In the genomic region with DNA sequence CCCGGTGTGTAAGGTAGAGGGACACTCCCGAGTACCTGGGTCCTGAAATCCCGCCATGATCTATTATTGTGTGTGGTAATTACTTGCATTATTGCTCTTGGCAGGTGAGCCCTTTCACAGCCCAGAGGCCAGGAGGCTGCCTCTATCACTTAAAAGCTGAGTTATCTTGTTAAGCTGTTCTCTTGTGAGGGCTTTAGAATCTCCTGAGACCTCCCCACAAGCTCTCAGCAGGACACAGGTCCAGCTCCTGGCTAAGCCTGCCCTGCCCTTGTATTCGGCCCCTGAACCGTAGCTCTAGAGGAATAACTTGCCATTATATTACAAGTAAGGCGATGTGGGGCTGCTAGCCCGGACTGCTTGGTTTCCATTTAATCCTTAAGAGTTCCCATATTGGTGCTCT, we compare ENCODE assay signal across 21 cellular contexts. TPM values are rescaled to one million over a fixed set of nuclear protein-coding genes. Genes with fewer than 3 reads are reported as not detected.
DNase-seq lines count a peak whose midpoint lies in the region; ATAC-seq and TF ChIP-seq lines count a peak whose summit lies in the region.
"Had no signal": no experiment of that assay in that cellular context is flagged by ENCODE, and none has a peak within 500 bp of the region (broad histone marks: within the 10 kb centered on the region; RNA-seq: fewer than 3 reads in every experiment).

No MANE protein-coding gene starts in this region.

- H3K36me3 ChIP-seq in Panc1 (ENCODE audit: control insufficient read depth, insufficient read depth, low read length), result no peaks in the 10 kb centered on the region
- no peaks in the 10 kb centered on the region for H3K36me3 ChIP-seq in fibroblast of lung (ENCODE audit: control insufficient read depth, insufficient read depth, low read length)
- H3K36me3 ChIP-seq in effector memory CD4-positive, alpha-beta T cell (ENCODE audit: control insufficient read depth, insufficient read depth, low read length), result peaks cover 7% of the 10 kb centered on the region
- H3K36me3 ChIP-seq: ovary had no signal

- H3K4me3 ChIP-seq in Panc1 (ENCODE audit: low read depth in 2 of 2, low read length in 2 of 2) (no peak overlapping the region), fibroblast of lung (replicated peaks in 1 of 4; ENCODE audit: control extremely low read depth in 1 of 4, insufficient read depth in 1 of 4, low read depth in 3 of 4, low read length in 4 of 4) (no peak overlapping the region)
- no peak overlapping the region for H3K4me3 ChIP-seq in effector memory CD4-positive, alpha-beta T cell (ENCODE audit: insufficient read depth, low read depth, low read length, poor library complexity, severe bottlenecking)
- H3K4me3 ChIP-seq: ovary had no signal

- H3K4me1 Mint-ChIP-seq in activated naive CD8-positive, alpha-beta T cell treated with anti-CD3 and anti-CD28 coated beads, Interleukin-2, amount 50 U/mL, for 24 hours, result peaks cover 49% of the 10 kb centered on the region
- peaks cover 51% of the 10 kb centered on the region for H3K4me1 Mint-ChIP-seq in activated naive CD8-positive, alpha-beta T cell treated with anti-CD3 and anti-CD28 coated beads for 36 hours
- H3K4me1 Mint-ChIP-seq in stimulated activated effector memory CD8-positive, alpha-beta T cell treated with anti-CD3 and anti-CD28 coated beads, Interleukin-12 subunit alpha, Interleukin-12 subunit beta, amount 100 ng/mL, for 72 hours, result peaks cover 72% of the 10 kb centered on the region

- peak overlapping the region; percentile 84 for H3K27ac Mint-ChIP-seq in activated naive CD8-positive, alpha-beta T cell treated with anti-CD3 and anti-CD28 coated beads, Interleukin-2, amount 50 U/mL, for 24 hours
- H3K27ac Mint-ChIP-seq in activated naive CD8-positive, alpha-beta T cell treated with anti-CD3 and anti-CD28 coated beads for 36 hours, result no peak overlapping the region
- peak overlapping the region; percentile 95 for H3K27ac Mint-ChIP-seq in stimulated activated effector memory CD8-positive, alpha-beta T cell treated with anti-CD3 and anti-CD28 coated beads, Interleukin-12 subunit alpha, Interleukin-12 subunit beta, amount 100 ng/mL, for 72 hours
- H3K27ac Mint-ChIP-seq: activated CD4-positive, alpha-beta memory T cell treated with anti-CD3 and anti-CD28 coated beads, Interleukin-2, amount 10 ng/mL, durations not matched to agents 7 days and 5 days had no signal

- H3K27me3 Mint-ChIP-seq in activated naive CD8-positive, alpha-beta T cell treated with anti-CD3 and anti-CD28 coated beads, Interleukin-2, amount 50 U/mL, for 24 hours, result no peaks in the 10 kb centered on the region
- no peaks in the 10 kb centered on the region for H3K27me3 Mint-ChIP-seq in activated naive CD8-positive, alpha-beta T cell treated with anti-CD3 and anti-CD28 coated beads for 36 hours
- H3K27me3 Mint-ChIP-seq: activated CD4-positive, alpha-beta memory T cell treated with anti-CD3 and anti-CD28 coated beads, Interleukin-2, amount 10 ng/mL, durations not matched to agents 7 days and 5 days; brain had no signal

- no peak overlapping the region for H2AFZ ChIP-seq in fibroblast of lung (ENCODE audit: low read length)

- H3K9me3 Mint-ChIP-seq in activated naive CD8-positive, alpha-beta T cell treated with anti-CD3 and anti-CD28 coated beads, Interleukin-2, amount 50 U/mL, for 24 hours, result no peaks in the 10 kb centered on the region
- H3K9me3 Mint-ChIP-seq in activated naive CD8-positive, alpha-beta T cell treated with anti-CD3 and anti-CD28 coated beads for 36 hours, result no peaks in the 10 kb centered on the region
- no peaks in the 10 kb centered on the region for H3K9me3 Mint-ChIP-seq in stimulated activated effector memory CD8-positive, alpha-beta T cell treated with anti-CD3 and anti-CD28 coated beads, Interleukin-12 subunit alpha, Interleukin-12 subunit beta, amount 100 ng/mL, for 72 hours
- H3K9me3 Mint-ChIP-seq: activated CD4-positive, alpha-beta memory T cell treated with anti-CD3 and anti-CD28 coated beads, Interleukin-2, amount 10 ng/mL, durations not matched to agents 7 days and 5 days; brain; immature natural killer cell had no signal

- no peak overlapping the region for H3K9ac ChIP-seq in fibroblast of lung (ENCODE audit: insufficient read depth, low read length)

- H3K79me2 ChIP-seq in fibroblast of lung (ENCODE audit: control insufficient read depth, insufficient read depth, low read length), result peaks cover 92% of the 10 kb centered on the region

- no peak for DNase-seq in activated naive CD8-positive, alpha-beta T cell treated with anti-CD3 and anti-CD28 coated beads, Interleukin-2, amount 50 U/mL, for 24 hours
- no peak for DNase-seq in activated naive CD8-positive, alpha-beta T cell treated with anti-CD3 and anti-CD28 coated beads for 36 hours
- DNase-seq in Panc1 (ENCODE audit: low read depth, low spot score), result no peak
- DNase-seq in fibroblast of lung (ENCODE audit: low read depth in 2 of 2), result no peak
- no peak for DNase-seq in stimulated activated effector memory CD8-positive, alpha-beta T cell treated with anti-CD3 and anti-CD28 coated beads, Interleukin-12 subunit alpha, Interleukin-12 subunit beta, amount 100 ng/mL, for 72 hours (ENCODE audit: low spot score in 2 of 2)
- no peak for DNase-seq in effector memory CD4-positive, alpha-beta T cell
- no peak for DNase-seq in DMS 273 treated with DMSO at 0.1 percent for 48 hours (lab: John Stamatoyannopoulos, UW)
- DNase-seq: activated CD4-positive, alpha-beta memory T cell treated with anti-CD3 and anti-CD28 coated beads, Interleukin-2, amount 10 ng/mL, durations not matched to agents 7 days and 5 days; activated gamma-delta T cell treated with Interleukin-2 at 50 U/mL for 16 hours; immature natural killer cell; Kasumi-1; NCI-H1694; NCI-H774; ovary; SHP77 treated with DMSO at 0.1 percent for 48 hours; small intestine had no signal

- in situ Hi-C loops in Panc1 (cut with HindIII; ENCODE audit: low pct_unique_long_range_greater_than_20kb, low sequenced_read_pairs), result no loop called here

- CTCF ChIA-PET in Panc1 (lab: Charles Lee), result no interaction called here

- ATAC-seq in activated naive CD8-positive, alpha-beta T cell treated with anti-CD3 and anti-CD28 coated beads, Interleukin-2, amount 50 U/mL, for 24 hours, result no peak
- peak; percentile 31; the same call in 1 of the 2 replicates for ATAC-seq in Panc1
- ATAC-seq in stimulated activated effector memory CD8-positive, alpha-beta T cell treated with anti-CD3 and anti-CD28 coated beads, Interleukin-12 subunit alpha, Interleukin-12 subunit beta, amount 100 ng/mL, for 72 hours, result no peak
- no peak for ATAC-seq in GM21825 (IDR thresholded peaks at IDR 0.05; ENCODE audit: unreplicated experiment)

- H3K4me1 ChIP-seq in Panc1 (ENCODE audit: control insufficient read depth, insufficient read depth, low read length) (peaks cover 23% of the 10 kb centered on the region), fibroblast of lung (ENCODE audit: control insufficient read depth, extremely low read depth, insufficient read depth, low read length) (peaks cover 21% of the 10 kb centered on the region)
- no peaks in the 10 kb centered on the region for H3K4me1 ChIP-seq in effector memory CD4-positive, alpha-beta T cell (ENCODE audit: control insufficient read depth, insufficient read depth, low read length, poor library complexity, severe bottlenecking)

- POLR2A ChIA-PET in Panc1 (lab: Charles Lee), result interaction anchor here (1.0 kb wide), 1 partner anchor 8 kb away, joined by 3 read pairs; no protein-coding TSS in a partner anchor

- H3K9me3 ChIP-seq in Panc1 (ENCODE audit: control insufficient read depth, insufficient read depth, low read depth, low read length), result no peaks in the 10 kb centered on the region
- no peaks in the 10 kb centered on the region for H3K9me3 ChIP-seq in fibroblast of lung (ENCODE audit: control insufficient read depth, insufficient read depth, low read depth, low read length)
- no peaks in the 10 kb centered on the region for H3K9me3 ChIP-seq in effector memory CD4-positive, alpha-beta T cell (ENCODE audit: control insufficient read depth, low read length)
- H3K9me3 ChIP-seq: ovary had no signal

- BruUV-seq in Panc1 (replicated peaks; lab: Mats Ljungman, UMichigan), result no TSS peak

- TF ChIP-seq CTCF in Panc1 (IDR thresholded peaks at IDR 0.05), result no peak
- no peak for TF ChIP-seq CTCF in fibroblast of lung (conservative IDR thresholded peaks at IDR 0.05 in 1 of 2, IDR thresholded peaks at IDR 0.05 in 1 of 2; ENCODE audit: low read depth in 1 of 2, low read length in 2 of 2)

- H3K27me3 ChIP-seq in Panc1 (ENCODE audit: control insufficient read depth, insufficient read depth, low read length), result no peaks in the 10 kb centered on the region
- H3K27me3 ChIP-seq in fibroblast of lung (ENCODE audit: control insufficient read depth, insufficient read depth, low read length), result no peaks in the 10 kb centered on the region
- H3K27me3 ChIP-seq in effector memory CD4-positive, alpha-beta T cell (replicated peaks; ENCODE audit: control insufficient read depth, insufficient read depth, low read length, poor library complexity, severe bottlenecking), result no peaks in the 10 kb centered on the region
- H3K27me3 ChIP-seq: ovary had no signal

- peak overlapping the region; percentile 44 for H3K27ac ChIP-seq in Panc1 (ENCODE audit: low read length)
- peak overlapping the region; percentile 33 for H3K27ac ChIP-seq in fibroblast of lung (ENCODE audit: insufficient read depth, low read length)
- no peak overlapping the region for H3K27ac ChIP-seq in effector memory CD4-positive, alpha-beta T cell (ENCODE audit: insufficient read depth, low read length, poor library complexity, severe bottlenecking)
- H3K27ac ChIP-seq: HL-60, ovary had no signal

- H3K4me2 ChIP-seq in fibroblast of lung (ENCODE audit: extremely low read depth, insufficient read depth, low read length), result no peak overlapping the region

- intact Hi-C loops in Panc1 (cut with micrococcal nuclease; ENCODE audit: unreplicated experiment), result no loop called here

- no peak overlapping the region for H3K4me3 Mint-ChIP-seq in activated naive CD8-positive, alpha-beta T cell treated with anti-CD3 and anti-CD28 coated beads, Interleukin-2, amount 50 U/mL, for 24 hours
- H3K4me3 Mint-ChIP-seq in activated naive CD8-positive, alpha-beta T cell treated with anti-CD3 and anti-CD28 coated beads for 36 hours, result no peak overlapping the region
- no peak overlapping the region for H3K4me3 Mint-ChIP-seq in stimulated activated effector memory CD8-positive, alpha-beta T cell treated with anti-CD3 and anti-CD28 coated beads, Interleukin-12 subunit alpha, Interleukin-12 subunit beta, amount 100 ng/mL, for 72 hours
- H3K4me3 Mint-ChIP-seq: activated CD4-positive, alpha-beta memory T cell treated with anti-CD3 and anti-CD28 coated beads, Interleukin-2, amount 10 ng/mL, durations not matched to agents 7 days and 5 days; brain; immature natural killer cell had no signal

- H4K20me1 ChIP-seq in fibroblast of lung (ENCODE audit: control insufficient read depth, extremely low read depth, insufficient read depth, low read length), result no peaks in the 10 kb centered on the region

- H3K36me3 Mint-ChIP-seq in activated naive CD8-positive, alpha-beta T cell treated with anti-CD3 and anti-CD28 coated beads, Interleukin-2, amount 50 U/mL, for 24 hours (ENCODE audit: low read depth), result peaks cover 49% of the 10 kb centered on the region
- peaks cover 49% of the 10 kb centered on the region for H3K36me3 Mint-ChIP-seq in activated naive CD8-positive, alpha-beta T cell treated with anti-CD3 and anti-CD28 coated beads for 36 hours
- H3K36me3 Mint-ChIP-seq in stimulated activated effector memory CD8-positive, alpha-beta T cell treated with anti-CD3 and anti-CD28 coated beads, Interleukin-12 subunit alpha, Interleukin-12 subunit beta, amount 100 ng/mL, for 72 hours, result peaks cover 85% of the 10 kb centered on the region

RNA-seq across cellular contexts. Expression of gene SND1, which starts 13.9 kb away (rescaled TPM):
- 100 to 1,000 TPM; 192 to 201 TPM for total RNA-seq in activated naive CD8-positive, alpha-beta T cell treated with anti-CD3 and anti-CD28 coated beads for 36 hours
- 176 TPM for total RNA-seq in Panc1 (2021; ENCODE audit: unreplicated experiment)
- 156 TPM for polyA plus RNA-seq in Panc1 (2012; ENCODE audit: insufficient read length)
- 172 and 174 TPM in 2 replicates for total RNA-seq in fibroblast of lung
- 137 and 166 TPM in 2 replicates for polyA plus RNA-seq in fibroblast of lung
- 179 and 208 TPM in 2 replicates for polyA plus RNA-seq in fibroblast of lung (2012)
- polyA minus RNA-seq in fibroblast of lung (ENCODE audit: low replicate concordance), result 232 and 237 TPM in 2 replicates

RNA-seq across cellular contexts. Expression of gene PAX4, which starts 48.0 kb away (rescaled TPM):
- not detected for total RNA-seq in activated naive CD8-positive, alpha-beta T cell treated with anti-CD3 and anti-CD28 coated beads for 36 hours
- total RNA-seq in Panc1 (2021; ENCODE audit: unreplicated experiment) (not detected), fibroblast of lung (not detected in 2 replicates)
- polyA plus RNA-seq in Panc1 (2012; ENCODE audit: insufficient read length), result not detected
- not detected in 2 replicates for polyA plus RNA-seq in fibroblast of lung
- polyA plus RNA-seq in fibroblast of lung (2012), result not detected in 2 replicates
- polyA minus RNA-seq in fibroblast of lung (ENCODE audit: low replicate concordance), result not detected in 2 replicates
- total RNA-seq: activated CD4-positive, alpha-beta memory T cell treated with anti-CD3 and anti-CD28 coated beads, Interleukin-2, amount 10 ng/mL, durations not matched to agents 7 days and 5 days; fibroblast of villous mesenchyme; mesenteric fat pad; ovary had no signal
- polyA plus RNA-seq: immature natural killer cell, ovary had no signal
